ENCODE assay signal across 8 cellular contexts in the genomic region with DNA sequence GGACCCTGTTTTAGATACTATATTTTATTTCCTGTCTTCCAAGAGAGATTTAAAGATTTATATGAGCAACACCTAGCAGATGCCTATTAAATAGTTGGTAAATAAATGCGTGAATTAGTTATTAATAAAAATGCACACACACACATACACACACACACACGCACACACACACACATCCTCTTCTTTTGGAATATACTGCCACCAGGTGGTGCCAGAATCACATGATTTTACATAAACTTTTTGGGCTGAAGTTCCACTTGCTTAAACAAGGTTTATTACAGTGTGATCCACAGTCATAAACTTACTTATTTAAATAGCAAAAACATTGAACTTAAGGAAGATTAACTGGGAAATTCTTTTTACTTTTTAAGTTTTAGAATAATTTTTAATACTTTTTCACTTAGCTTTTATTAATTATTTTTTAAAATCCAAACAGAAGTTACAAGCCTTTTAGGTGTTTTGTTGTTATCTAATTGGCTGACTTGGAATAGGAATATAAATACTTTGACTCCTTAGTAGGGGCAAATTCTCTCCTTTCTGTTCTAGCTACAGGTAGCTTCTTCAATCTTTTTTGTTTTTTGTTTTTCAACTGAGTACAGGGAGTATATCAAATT. TPM values are rescaled to one million over a fixed set of nuclear protein-coding genes. Genes with fewer than 3 reads are reported as not detected.
DNase-seq lines count a peak whose midpoint lies in the region; ATAC-seq and TF ChIP-seq lines count a peak whose summit lies in the region.

No MANE protein-coding gene starts in this region.

- no peak overlapping the region for H3K4me3 ChIP-seq in CD4-positive, alpha-beta memory T cell (ENCODE audit: low read length in 2 of 2)

- H3K36me3 ChIP-seq in CD4-positive, alpha-beta memory T cell (ENCODE audit: insufficient read depth, low read length): no peaks in the 10 kb centered on the region

- in situ Hi-C loops in GM13977 (cut with MboI; ENCODE audit: low pct_unique_long_range_greater_than_20kb, low sequenced_read_pairs, unreplicated experiment): no loop called here

- CTCF ChIA-PET in CD4-positive, alpha-beta memory T cell (lab: Charles Lee; ENCODE audit: partially characterized antibody): interaction anchor here (0.7 to 4.1 kb wide), 9 partner anchors 9 to 1026 kb away, joined by 3 to 35 read pairs (median 3); a partner anchor contains a TSS
- CTCF ChIA-PET in activated CD8-positive, alpha-beta T cell treated with anti-CD3 and anti-CD28 coated beads, Interleukin-2, amount 10 ng/mL, durations not matched to agents 7 days and 5 days (lab: Charles Lee): interaction anchor here (1.1 to 1.9 kb wide), 6 partner anchors 10 to 982 kb away, joined by 3 to 6 read pairs (median 4); no protein-coding TSS in a partner anchor

- peak overlapping the region in 4 of 7 donors; percentile 23 to 64 (median 41) for H3K27ac Mint-ChIP-seq in CD4-positive, alpha-beta memory T cell
- no peak overlapping the region for H3K27ac Mint-ChIP-seq in activated CD8-positive, alpha-beta T cell treated with anti-CD3 and anti-CD28 coated beads, Interleukin-2, amount 10 ng/mL, durations not matched to agents 7 days and 5 days

- peaks cover 0 to 8% (median 0%) of the 10 kb centered on the region in 4 donors for H3K4me1 Mint-ChIP-seq in CD4-positive, alpha-beta memory T cell
- H3K4me1 Mint-ChIP-seq in activated CD8-positive, alpha-beta T cell treated with anti-CD3 and anti-CD28 coated beads, Interleukin-2, amount 10 ng/mL, durations not matched to agents 7 days and 5 days (ENCODE audit: low read depth): no peaks in the 10 kb centered on the region

- DNase-seq in CD4-positive, alpha-beta memory T cell: peak; percentile 65 to 74 (median 71)
- DNase-seq in GM13977 (ENCODE audit: low spot score) (no peak), NCI-H524 treated with DMSO at 0.1 percent for 48 hours (lab: John Stamatoyannopoulos, UW) (peak; percentile 42), fibroblast of the conjunctiva (ENCODE audit: low read depth) (peak; percentile 66), renal cortical epithelial cell (ENCODE audit: low read depth) (peak; percentile 79)
- DNase-seq in activated CD8-positive, alpha-beta T cell treated with anti-CD3 and anti-CD28 coated beads, Interleukin-2, amount 10 ng/mL, durations not matched to agents 7 days and 5 days: peak; percentile 60

- no peaks in the 10 kb centered on the region for H3K27me3 ChIP-seq in CD4-positive, alpha-beta memory T cell (ENCODE audit: insufficient read depth, low read length)

- peak; percentile 79 for TF ChIP-seq CTCF in GM13977 (IDR thresholded peaks at IDR 0.05; ENCODE audit: extremely low read depth, insufficient read depth, missing control alignments)

- no peak for ATAC-seq in activated CD8-positive, alpha-beta T cell treated with anti-CD3 and anti-CD28 coated beads, Interleukin-2, amount 10 ng/mL, durations not matched to agents 7 days and 5 days
- ATAC-seq in GM21786 (IDR thresholded peaks at IDR 0.05; ENCODE audit: unreplicated experiment) (no peak), HG02870 (IDR thresholded peaks at IDR 0.05; ENCODE audit: unreplicated experiment) (no peak)

- H3K27ac ChIP-seq in CD4-positive, alpha-beta memory T cell (ENCODE audit: low read depth, low read length): no peak overlapping the region

- POLR2A ChIA-PET in CD4-positive, alpha-beta memory T cell (lab: Charles Lee; ENCODE audit: partially characterized antibody): interaction anchor here (0.6 to 0.7 kb wide), 2 partner anchors 39 to 980 kb away, joined by 3 to 4 read pairs; no protein-coding TSS in a partner anchor
- POLR2A ChIA-PET in activated CD8-positive, alpha-beta T cell treated with anti-CD3 and anti-CD28 coated beads, Interleukin-2, amount 10 ng/mL, durations not matched to agents 7 days and 5 days (lab: Charles Lee): no interaction called here

- H3K36me3 Mint-ChIP-seq in CD4-positive, alpha-beta memory T cell: peaks cover 9 to 14% of the 10 kb centered on the region in 2 donors
- H3K36me3 Mint-ChIP-seq in activated CD8-positive, alpha-beta T cell treated with anti-CD3 and anti-CD28 coated beads, Interleukin-2, amount 10 ng/mL, durations not matched to agents 7 days and 5 days (ENCODE audit: low read depth): peaks cover 11% of the 10 kb centered on the region

- no peaks in the 10 kb centered on the region for H3K4me1 ChIP-seq in CD4-positive, alpha-beta memory T cell (ENCODE audit: insufficient read depth, low read length)

- no peaks in the 10 kb centered on the region for H3K9me3 Mint-ChIP-seq in CD4-positive, alpha-beta memory T cell
- H3K9me3 Mint-ChIP-seq in activated CD8-positive, alpha-beta T cell treated with anti-CD3 and anti-CD28 coated beads, Interleukin-2, amount 10 ng/mL, durations not matched to agents 7 days and 5 days (ENCODE audit: insufficient read depth): no peaks in the 10 kb centered on the region

- H3K4me3 Mint-ChIP-seq in CD4-positive, alpha-beta memory T cell: no peak overlapping the region
- no peak overlapping the region for H3K4me3 Mint-ChIP-seq in activated CD8-positive, alpha-beta T cell treated with anti-CD3 and anti-CD28 coated beads, Interleukin-2, amount 10 ng/mL, durations not matched to agents 7 days and 5 days

- no peaks in the 10 kb centered on the region for H3K27me3 Mint-ChIP-seq in CD4-positive, alpha-beta memory T cell
- no peaks in the 10 kb centered on the region for H3K27me3 Mint-ChIP-seq in activated CD8-positive, alpha-beta T cell treated with anti-CD3 and anti-CD28 coated beads, Interleukin-2, amount 10 ng/mL, durations not matched to agents 7 days and 5 days (ENCODE audit: low read depth)

- no peaks in the 10 kb centered on the region for H3K9me3 ChIP-seq in CD4-positive, alpha-beta memory T cell (ENCODE audit: control insufficient read depth in 1 of 2, low read length in 2 of 2)

- intact Hi-C loops in CD4-positive, alpha-beta memory T cell (cut with micrococcal nuclease): loop anchor here (1.0 kb wide), 2 partner anchors 979 to 1007 kb away; no protein-coding TSS in a partner anchor

RNA-seq across cellular contexts. Expression of a gene that starts 17.5 kb away (rescaled TPM):
- 10 to 100 TPM; 27.1 to 35.6 TPM for total RNA-seq in CD4-positive, alpha-beta memory T cell
- polyA plus RNA-seq in CD4-positive, alpha-beta memory T cell: 10 to 100 TPM; 22.0 to 35.7 TPM
- 10 to 100 TPM; 34.1 to 38.8 TPM for total RNA-seq in activated CD8-positive, alpha-beta T cell treated with anti-CD3 and anti-CD28 coated beads, Interleukin-2, amount 10 ng/mL, durations not matched to agents 7 days and 5 days
- total RNA-seq in renal cortical epithelial cell: 17.0 and 17.2 TPM in 2 replicates

RNA-seq across cellular contexts. Expression of a gene that starts 20.7 kb away (rescaled TPM):
- total RNA-seq in CD4-positive, alpha-beta memory T cell: 10 to 100 TPM; 35.2 to 38.1 TPM
- polyA plus RNA-seq in CD4-positive, alpha-beta memory T cell: 1 to 10 TPM in 1 of 2 donors, under 1 TPM in 1; 0.95 to 4.2 TPM
- total RNA-seq in activated CD8-positive, alpha-beta T cell treated with anti-CD3 and anti-CD28 coated beads, Interleukin-2, amount 10 ng/mL, durations not matched to agents 7 days and 5 days: 10 to 100 TPM; 22.6 to 22.9 TPM
- 13.0 and 26.0 TPM in 2 replicates for total RNA-seq in renal cortical epithelial cell
